ENCODE assay signal across 12 cellular contexts in the genomic region with DNA sequence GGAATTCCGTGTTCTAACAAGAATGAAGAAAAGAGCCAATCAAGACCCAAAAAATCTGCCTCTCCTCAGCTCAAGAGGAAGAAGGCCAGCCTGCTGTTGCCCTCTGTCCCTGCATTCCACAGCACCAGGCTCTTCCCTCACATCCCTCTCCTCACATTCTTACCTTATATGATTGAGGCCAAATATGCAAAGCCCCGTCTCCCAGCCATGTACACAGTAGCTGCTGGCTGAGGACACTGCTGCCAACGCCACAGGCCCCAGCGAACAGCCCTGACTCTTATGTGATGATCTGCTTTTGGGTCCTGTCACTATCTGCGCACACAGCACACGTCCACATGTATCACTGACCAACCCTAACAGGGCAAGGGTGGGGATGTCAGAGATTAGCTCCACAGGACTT.
DNase-seq lines count a peak whose midpoint lies in the region; ATAC-seq and TF ChIP-seq lines count a peak whose summit lies in the region.
"Had no signal": no experiment of that assay in that cellular context is flagged by ENCODE, and none has a peak within 500 bp of the region (broad histone marks: within the 10 kb centered on the region; RNA-seq: fewer than 3 reads in every experiment).

No MANE protein-coding gene starts in this region.

- H3K4me2 ChIP-seq in smooth muscle cell, result no peak overlapping the region

- peaks cover 3% of the 10 kb centered on the region for H3F3A ChIP-seq in smooth muscle cell (ENCODE audit: low read depth)

- no peaks in the 10 kb centered on the region for H3K36me3 Mint-ChIP-seq in activated T-helper 1 cell treated with anti-CD3 and anti-CD28 coated beads, Interleukin-12 subunit alpha, Interleukin-12 subunit beta, Interleukin-2, Interleukin-4 antibody, amounts not matched to agents 30 ng/mL and 10 ng/mL and 1 ng/mL, durations not matched to agents 14 hours and 24 hours and 36 hours (ENCODE audit: low read depth)
- H3K36me3 Mint-ChIP-seq: activated naive CD8-positive, alpha-beta T cell had no signal

- H3K36me3 ChIP-seq in esophagus muscularis mucosa (no peaks in the 10 kb centered on the region), smooth muscle cell (ENCODE audit: low read depth) (no peaks in the 10 kb centered on the region), gastrocnemius medialis (no peaks in the 10 kb centered on the region), vagina (no peaks in the 10 kb centered on the region)

- H2AFZ ChIP-seq in smooth muscle cell (ENCODE audit: low read depth), result no peak overlapping the region

- H3K27ac ChIP-seq in esophagus muscularis mucosa (replicated peaks in 1 of 4) (peak overlapping the region; percentile 46 to 65 (median 56)), smooth muscle cell (ENCODE audit: low read depth) (peak overlapping the region; percentile 19), gastrocnemius medialis (no peak overlapping the region), vagina (no peak overlapping the region)
- H3K27ac ChIP-seq: psoas muscle had no signal

- H3K4me1 ChIP-seq in esophagus muscularis mucosa (peaks cover 30 to 76% (median 46%) of the 10 kb centered on the region in 4 donors), smooth muscle cell (ENCODE audit: low read depth) (peaks cover 10% of the 10 kb centered on the region), gastrocnemius medialis (peaks cover 15 to 27% of the 10 kb centered on the region in 2 donors), vagina (peaks cover 9% of the 10 kb centered on the region)

- H3K27ac Mint-ChIP-seq in activated T-helper 1 cell treated with anti-CD3 and anti-CD28 coated beads, Interleukin-12 subunit alpha, Interleukin-12 subunit beta, Interleukin-2, Interleukin-4 antibody, amounts not matched to agents 30 ng/mL and 10 ng/mL and 1 ng/mL, durations not matched to agents 14 hours and 24 hours and 36 hours, result no peak overlapping the region
- H3K27ac Mint-ChIP-seq: activated naive CD8-positive, alpha-beta T cell had no signal

- no peaks in the 10 kb centered on the region for H3K9me3 ChIP-seq in esophagus muscularis mucosa
- no peaks in the 10 kb centered on the region for H3K9me3 ChIP-seq in smooth muscle cell (replicated peaks; ENCODE audit: low read depth)
- no peaks in the 10 kb centered on the region for H3K9me3 ChIP-seq in gastrocnemius medialis
- no peaks in the 10 kb centered on the region for H3K9me3 ChIP-seq in vagina
- H3K9me3 ChIP-seq: psoas muscle had no signal

- H4K20me1 ChIP-seq in smooth muscle cell (ENCODE audit: low read depth), result peaks cover 34% of the 10 kb centered on the region

- H3K9me3 Mint-ChIP-seq in activated T-helper 1 cell treated with anti-CD3 and anti-CD28 coated beads, Interleukin-12 subunit alpha, Interleukin-12 subunit beta, Interleukin-2, Interleukin-4 antibody, amounts not matched to agents 30 ng/mL and 10 ng/mL and 1 ng/mL, durations not matched to agents 14 hours and 24 hours and 36 hours, result no peaks in the 10 kb centered on the region

- no peaks in the 10 kb centered on the region for H3K27me3 Mint-ChIP-seq in activated T-helper 1 cell treated with anti-CD3 and anti-CD28 coated beads, Interleukin-12 subunit alpha, Interleukin-12 subunit beta, Interleukin-2, Interleukin-4 antibody, amounts not matched to agents 30 ng/mL and 10 ng/mL and 1 ng/mL, durations not matched to agents 14 hours and 24 hours and 36 hours (ENCODE audit: insufficient read depth)
- H3K27me3 Mint-ChIP-seq: activated naive CD8-positive, alpha-beta T cell had no signal

- no peak for TF ChIP-seq POLR2A in esophagus muscularis mucosa (IDR thresholded peaks at IDR 0.05; ENCODE audit: low read depth)
- no peak for TF ChIP-seq POLR2A in gastrocnemius medialis (IDR thresholded peaks at IDR 0.05)
- TF ChIP-seq POLR2A in vagina (IDR thresholded peaks at IDR 0.05), result no peak

- TF ChIP-seq EP300 in esophagus muscularis mucosa (IDR thresholded peaks at IDR 0.05), result no peak

- H3K27me3 ChIP-seq in esophagus muscularis mucosa, result no peaks in the 10 kb centered on the region
- H3K27me3 ChIP-seq in smooth muscle cell (ENCODE audit: low read depth), result no peaks in the 10 kb centered on the region
- H3K27me3 ChIP-seq in gastrocnemius medialis, result no peaks in the 10 kb centered on the region
- H3K27me3 ChIP-seq in vagina, result no peaks in the 10 kb centered on the region

- WGBS in esophagus muscularis mucosa, result 64% methylated on average over 6 of the region's 6 CpGs
- WGBS in smooth muscle cell (ENCODE audit: low lambda C conversion rate), result 57% methylated on average over 6 of the region's 6 CpGs

- peaks cover 94% of the 10 kb centered on the region for H3K79me2 ChIP-seq in smooth muscle cell (ENCODE audit: low read depth)

- H3K4me3 Mint-ChIP-seq in activated T-helper 1 cell treated with anti-CD3 and anti-CD28 coated beads, Interleukin-12 subunit alpha, Interleukin-12 subunit beta, Interleukin-2, Interleukin-4 antibody, amounts not matched to agents 30 ng/mL and 10 ng/mL and 1 ng/mL, durations not matched to agents 14 hours and 24 hours and 36 hours, result no peak overlapping the region
- H3K4me3 Mint-ChIP-seq: activated naive CD8-positive, alpha-beta T cell had no signal

- no peak overlapping the region for H3K4me3 ChIP-seq in esophagus muscularis mucosa
- no peak overlapping the region for H3K4me3 ChIP-seq in smooth muscle cell
- H3K4me3 ChIP-seq in gastrocnemius medialis, result no peak overlapping the region
- H3K4me3 ChIP-seq in vagina, result no peak overlapping the region
- H3K4me3 ChIP-seq: psoas muscle had no signal

- no peak for DNase-seq in esophagus muscularis mucosa (ENCODE audit: extremely low spot score)
- no peak for DNase-seq in smooth muscle cell (lab: John Stamatoyannopoulos, UW; ENCODE audit: unreplicated experiment)
- no peak for DNase-seq in activated gamma-delta T cell (lab: John Stamatoyannopoulos, UW)
- DNase-seq in gastrocnemius medialis, result no peak
- DNase-seq in activated T-helper 1 cell treated with anti-CD3 and anti-CD28 coated beads, Interleukin-12 subunit alpha, Interleukin-12 subunit beta, Interleukin-2, Interleukin-4 antibody, amounts not matched to agents 30 ng/mL and 10 ng/mL and 1 ng/mL, durations not matched to agents 14 hours and 24 hours and 36 hours (ENCODE audit: low spot score), result no peak
- DNase-seq in vagina (ENCODE audit: extremely low spot score in 2 of 2), result no peak
- DNase-seq: activated CD4-positive, alpha-beta T cell treated with anti-CD3 and anti-CD28 coated beads for 1 hour; NCI-H1417 treated with DMSO at 0.1 percent for 48 hours; psoas muscle had no signal

- TF ChIP-seq CTCF in esophagus muscularis mucosa (IDR thresholded peaks at IDR 0.05) (no peak), smooth muscle cell (IDR thresholded peaks at IDR 0.05; ENCODE audit: borderline replicate concordance, insufficient read depth, poor library complexity, severe bottlenecking) (no peak), gastrocnemius medialis (IDR thresholded peaks at IDR 0.05 in 4 of 5, conservative IDR thresholded peaks at IDR 0.05 in 1 of 5) (no peak), vagina (IDR thresholded peaks at IDR 0.05) (no peak)

- H3K9ac ChIP-seq in smooth muscle cell (ENCODE audit: low read depth), result no peak overlapping the region

- peak; percentile 28 for ATAC-seq in GM19328 (IDR thresholded peaks at IDR 0.05; ENCODE audit: unreplicated experiment)
- peak; percentile 26 for ATAC-seq in HG03196 (IDR thresholded peaks at IDR 0.05; ENCODE audit: unreplicated experiment)
- no peak for ATAC-seq in gastrocnemius medialis

- intact Hi-C loops in esophagus muscularis mucosa (cut with DNase I) (no loop called here), gastrocnemius medialis (cut with DNase I; ENCODE audit: low total_unique reads) (no loop called here), vagina (cut with DNase I) (no loop called here)
- intact Hi-C loops in activated T-helper 1 cell treated with anti-CD3 and anti-CD28 coated beads, Interleukin-12 subunit alpha, Interleukin-12 subunit beta, Interleukin-2, Interleukin-4 antibody, amounts not matched to agents 30 ng/mL and 10 ng/mL and 1 ng/mL, durations not matched to agents 14 hours and 24 hours and 36 hours (cut with micrococcal nuclease), result no loop called here

- H3K4me1 Mint-ChIP-seq in activated T-helper 1 cell treated with anti-CD3 and anti-CD28 coated beads, Interleukin-12 subunit alpha, Interleukin-12 subunit beta, Interleukin-2, Interleukin-4 antibody, amounts not matched to agents 30 ng/mL and 10 ng/mL and 1 ng/mL, durations not matched to agents 14 hours and 24 hours and 36 hours (ENCODE audit: low read depth), result no peaks in the 10 kb centered on the region

- in situ Hi-C loops in gastrocnemius medialis (cut with MboI; ENCODE audit: low sequenced_read_pairs in 4 of 4), result no loop called here

Comparison
In these comparisons a context has a peak if more than half of its experiments do, and no peak if none do; other contexts are left out.
1. ATAC-seq: peak in GM19328 (single experiment) and HG03196 (single experiment); none in gastrocnemius medialis (0 of 2).
2. H3K27ac ChIP-seq: peak in esophagus muscularis mucosa (4 of 4) and smooth muscle cell (single experiment); none in gastrocnemius medialis (0 of 4) and vagina (single experiment).